13 cellular contexts compared by ENCODE assay signal in genomic region chr10:122149138-122149606, GRCh38.
A peak's percentile ranks its signal among the peaks of the same experiment; 100 is the strongest.
DNase-seq lines count a peak whose midpoint lies in the region; ATAC-seq, FAIRE-seq and TF ChIP-seq lines count a peak whose summit lies in the region.
"Had no signal": no experiment of that assay in that cellular context is flagged by ENCODE, and none has a peak within 500 bp of the region (broad histone marks: within the 10 kb centered on the region; RNA-seq: fewer than 3 reads in every experiment).

No MANE protein-coding gene starts in this region.

- CTCF ChIA-PET in IMR-90 (lab: Yijun Ruan, JAX) (no interaction called here), endothelial cell of umbilical vein (lab: Charles Lee) (interaction anchor here (1.1 to 1.7 kb wide), 6 partner anchors 9 to 97 kb away, joined by 3 to 7 read pairs (median 4); no protein-coding TSS in a partner anchor)

- H4K91ac ChIP-seq in IMR-90 (ENCODE audit: insufficient read depth, low read depth, low read length): no peak overlapping the region

- H2AK5ac ChIP-seq in IMR-90 (ENCODE audit: low read depth, low read length): 0 out of 2 replicates have a peak overlapping the region, but pooled peaks have one; percentile 9

- H3K18ac ChIP-seq in IMR-90 (ENCODE audit: low read depth, low read length): no peak overlapping the region

- TF ChIP-seq RAD21 in IMR-90 (IDR thresholded peaks at IDR 0.05; ENCODE audit: low read length): no peak

- no peak for TF ChIP-seq CTCF in IMR-90 (conservative IDR thresholded peaks at IDR 0.05; ENCODE audit: low read depth, low read length)
- TF ChIP-seq CTCF in endothelial cell of umbilical vein (IDR thresholded peaks at IDR 0.05; ENCODE audit: extremely low read depth in 1 of 2, insufficient read depth in 1 of 2, low read depth in 1 of 2, low read length in 2 of 2): no peak
- no peak for TF ChIP-seq CTCF in mucosa of descending colon (IDR thresholded peaks at IDR 0.05)
- no peak for TF ChIP-seq CTCF in suprapubic skin (IDR thresholded peaks at IDR 0.05)

- peaks cover 13% of the 10 kb centered on the region for H3K9me1 ChIP-seq in IMR-90 (ENCODE audit: insufficient read depth, low read length)
- H3K9me1 ChIP-seq in endothelial cell of umbilical vein (replicated peaks; ENCODE audit: control insufficient read depth, extremely low read depth, insufficient read depth, low read length): no peaks in the 10 kb centered on the region

- DNase-seq in IMR-90 (peak; percentile 33), endothelial cell of umbilical vein (ENCODE audit: low read depth, low spot score) (peak; percentile 22), mucosa of descending colon (peak in 1 of 3 donors; percentile 36), suprapubic skin (ENCODE audit: low spot score in 2 of 2) (peak; percentile 81 to 86), NCI-H774 (lab: John Stamatoyannopoulos, UW) (no peak), NCI-H345 (lab: John Stamatoyannopoulos, UW) (no peak), amniotic stem cell (lab: John Stamatoyannopoulos, UW) (no peak)
- DNase-seq: activated CD4-positive, alpha-beta T cell treated with anti-CD3 and anti-CD28 coated beads for 4 hours; NCI-H2227 treated with DMSO at 0.1 percent for 48 hours; stimulated activated CD4-positive, alpha-beta T cell treated with anti-CD3 and anti-CD28 coated beads, Interleukin-1b, Interleukin-23, amount 100 ng/mL, for 48 hours had no signal

- no peak overlapping the region for H2BK15ac ChIP-seq in IMR-90 (ENCODE audit: low read depth, low read length)

- no peak overlapping the region for H3K4me2 ChIP-seq in IMR-90 (ENCODE audit: low read depth, low read length)
- H3K4me2 ChIP-seq in endothelial cell of umbilical vein (ENCODE audit: insufficient read depth, low read length): no peak overlapping the region

- no CpG with 5 or more reads among the region's 12 CpGs for WGBS in IMR-90 (ENCODE audit: extremely low coverage in 2 of 2, insufficient read length in 1 of 2), 2 experiments
- WGBS in suprapubic skin: 49% methylated on average over 8 of the region's 12 CpGs

- H3K4ac ChIP-seq in IMR-90 (ENCODE audit: low read depth, low read length): peak overlapping the region; percentile 52; the same call in 1 of the 2 replicates

- no peak overlapping the region for H3K23ac ChIP-seq in IMR-90 (ENCODE audit: low read depth, low read length)

- TF ChIP-seq EP300 in suprapubic skin (IDR thresholded peaks at IDR 0.05): no peak

- H3K4me1 ChIP-seq in IMR-90 (ENCODE audit: control insufficient read depth, insufficient read depth, low read length): peaks cover 16% of the 10 kb centered on the region
- H3K4me1 ChIP-seq in endothelial cell of umbilical vein (ENCODE audit: control insufficient read depth, extremely low read depth, insufficient read depth, low read length): peaks cover 22% of the 10 kb centered on the region
- H3K4me1 ChIP-seq in mucosa of descending colon (ENCODE audit: low read depth): no peaks in the 10 kb centered on the region
- peaks cover 44% of the 10 kb centered on the region for H3K4me1 ChIP-seq in suprapubic skin

- in situ Hi-C loops in IMR-90 (cut with MboI; ENCODE audit: low sequenced_read_pairs): loop anchor here (25.0 kb wide), 1 partner anchor 1013 kb away; the partner anchor contains the start of gene BUB3

- H3K27me3 ChIP-seq in IMR-90 (ENCODE audit: control insufficient read depth, insufficient read depth, low read length) (no peaks in the 10 kb centered on the region), endothelial cell of umbilical vein (ENCODE audit: control insufficient read depth in 2 of 2, insufficient read depth in 2 of 2, low read length in 2 of 2) (no peaks in the 10 kb centered on the region), suprapubic skin (no peaks in the 10 kb centered on the region)
- H3K27me3 ChIP-seq: SJSA1 had no signal

- peaks cover 3 to 62% of the 10 kb centered on the region in 2 experiments; a peak in 3 of 4 replicates for H3K79me1 ChIP-seq in IMR-90 (ENCODE audit: low read depth in 1 of 2, low read length in 2 of 2)

- no peak overlapping the region for H3K4me3 ChIP-seq in IMR-90 (ENCODE audit: insufficient read depth, low read depth, low read length)
- H3K4me3 ChIP-seq in endothelial cell of umbilical vein (replicated peaks in 1 of 3; ENCODE audit: insufficient read depth in 1 of 3, low read depth in 1 of 3, low read length in 3 of 3): no peak overlapping the region
- no peak overlapping the region for H3K4me3 ChIP-seq in mucosa of descending colon
- no peak overlapping the region for H3K4me3 ChIP-seq in suprapubic skin
- H3K4me3 ChIP-seq: SJSA1 had no signal

- H3K79me2 ChIP-seq in endothelial cell of umbilical vein (ENCODE audit: control insufficient read depth, insufficient read depth, low read length): no peaks in the 10 kb centered on the region

- TF ChIP-seq POLR2A in IMR-90 (IDR thresholded peaks at IDR 0.05; ENCODE audit: low read depth, low read length) (no peak), endothelial cell of umbilical vein (IDR thresholded peaks at IDR 0.05; ENCODE audit: low read depth, low read length) (no peak), suprapubic skin (IDR thresholded peaks at IDR 0.05) (no peak)

- H4K20me1 ChIP-seq in IMR-90 (ENCODE audit: insufficient read depth, low read length) (peaks cover 7% of the 10 kb centered on the region; the same call in 1 of the 2 replicates), endothelial cell of umbilical vein (replicated peaks; ENCODE audit: control insufficient read depth, extremely low read depth, insufficient read depth, low read length) (no peaks in the 10 kb centered on the region)

- H3K9ac ChIP-seq in IMR-90 (ENCODE audit: low read depth, low read length): no peak overlapping the region
- peak overlapping the region; percentile 64 for H3K9ac ChIP-seq in endothelial cell of umbilical vein (replicated peaks; ENCODE audit: extremely low read depth, insufficient read depth, low read length)

- no peak overlapping the region for H3K14ac ChIP-seq in IMR-90 (replicated peaks; ENCODE audit: low read depth, low read length)

- H3K9me3 ChIP-seq in IMR-90 (ENCODE audit: control insufficient read depth, insufficient read depth, low read length): no peaks in the 10 kb centered on the region
- H3K9me3 ChIP-seq in endothelial cell of umbilical vein (replicated peaks; ENCODE audit: control insufficient read depth, insufficient read depth, low read length): no peaks in the 10 kb centered on the region
- H3K9me3 ChIP-seq in mucosa of descending colon: no peaks in the 10 kb centered on the region
- H3K9me3 ChIP-seq in suprapubic skin: no peaks in the 10 kb centered on the region
- H3K9me3 ChIP-seq: SJSA1 had no signal

- peak; percentile 19 for ATAC-seq in IMR-90 (ENCODE audit: low read depth)
- peak; percentile 14 for ATAC-seq in mucosa of descending colon
- no peak for ATAC-seq in HG03521 (IDR thresholded peaks at IDR 0.05; ENCODE audit: unreplicated experiment)
- ATAC-seq: left lobe of liver had no signal

- no peak overlapping the region for H2BK5ac ChIP-seq in IMR-90 (ENCODE audit: low read depth, low read length, poor library complexity, severe bottlenecking)

- H2AK9ac ChIP-seq in IMR-90 (replicated peaks; ENCODE audit: low read depth, low read length, poor library complexity): peak overlapping the region; percentile 2

- no peak overlapping the region for H4K8ac ChIP-seq in IMR-90 (ENCODE audit: low read depth in 2 of 2, low read length in 2 of 2)

- BruUV-seq in IMR-90 (replicated peaks; lab: Mats Ljungman, UMichigan) (no TSS peak), endothelial cell of umbilical vein (replicated peaks; lab: Mats Ljungman, UMichigan) (no TSS peak)

- H3K27ac ChIP-seq in IMR-90 (ENCODE audit: insufficient read depth, low read length): no peak overlapping the region
- H3K27ac ChIP-seq in endothelial cell of umbilical vein (ENCODE audit: insufficient read depth, low read depth, low read length): peak overlapping the region; percentile 91
- peak overlapping the region; percentile 55 for H3K27ac ChIP-seq in suprapubic skin
- H3K27ac ChIP-seq: SJSA1 had no signal

- POLR2A ChIA-PET in IMR-90 (lab: Charles Lee; ENCODE audit: unreplicated experiment) (interaction anchor here (0.8 kb wide), 1 partner anchor 37 kb away, joined by 3 read pairs; no protein-coding TSS in a partner anchor), endothelial cell of umbilical vein (lab: Charles Lee) (no interaction called here)

- no peak overlapping the region for H2BK20ac ChIP-seq in IMR-90 (ENCODE audit: low read depth, low read length)

- H3K56ac ChIP-seq in IMR-90 (ENCODE audit: extremely low read depth, insufficient read depth, low read length): no peak overlapping the region

- no peak overlapping the region for H4K5ac ChIP-seq in IMR-90 (ENCODE audit: low read depth, low read length)

- intact Hi-C loops in IMR-90 (cut with micrococcal nuclease) (no loop called here), endothelial cell of umbilical vein (cut with micrococcal nuclease) (loop anchor here (2.0 to 10.0 kb wide), 2 partner anchors 58 to 1006 kb away; partner anchors contain the start of gene BUB3), mucosa of descending colon (cut with DNase I, micrococcal nuclease) (no loop called here)

- dilution Hi-C loops in IMR-90 (cut with HindIII; ENCODE audit: low sequenced_read_pairs, unreplicated experiment): no loop called here
- dilution Hi-C loops in endothelial cell of umbilical vein (cut with MboI; ENCODE audit: extremely low pct_ligation_motif_present, low sequenced_read_pairs): no loop called here

- no peaks in the 10 kb centered on the region for H3K36me3 ChIP-seq in IMR-90 (ENCODE audit: control insufficient read depth, insufficient read depth, low read length)
- peaks cover 0 to 3% of the 10 kb centered on the region in 2 experiments for H3K36me3 ChIP-seq in endothelial cell of umbilical vein (ENCODE audit: control insufficient read depth in 2 of 2, extremely low read depth in 1 of 2, insufficient read depth in 2 of 2, low read length in 2 of 2)
- H3K36me3 ChIP-seq in mucosa of descending colon (ENCODE audit: low read depth): no peaks in the 10 kb centered on the region
- peaks cover 7% of the 10 kb centered on the region for H3K36me3 ChIP-seq in suprapubic skin

- H2AFZ ChIP-seq in IMR-90 (replicated peaks; ENCODE audit: low read length, poor library complexity): peak overlapping the region; percentile 5
- peak overlapping the region; percentile 39 for H2AFZ ChIP-seq in endothelial cell of umbilical vein (ENCODE audit: low read depth, low read length)

- no peak for FAIRE-seq in endothelial cell of umbilical vein (lab: Jason Lieb, UNC)

- 0 out of 2 replicates have a peak overlapping the region, but pooled peaks have one; percentile 40 for H2BK120ac ChIP-seq in IMR-90 (ENCODE audit: low read depth, low read length)

TF ChIP-seq in IMR-90, 13 proteins besides CTCF, POLR2A, EP300 and RAD21 (continues in another document):
- no peak for TF ChIP-seq CHD1 (IDR thresholded peaks at IDR 0.05; ENCODE audit: low read depth, low read length)
- no peak for TF ChIP-seq BHLHE40 (IDR thresholded peaks at IDR 0.05; ENCODE audit: low read depth, low read length)
- no peak for TF ChIP-seq MAFK (IDR thresholded peaks at IDR 0.05; ENCODE audit: low read depth, low read length)
- TF ChIP-seq SMC3 (IDR thresholded peaks at IDR 0.05; ENCODE audit: low read depth, low read length): no peak

TF ChIP-seq in endothelial cell of umbilical vein, 7 proteins besides CTCF, POLR2A, EP300 and RAD21 (continues in another document):
- no peak for TF ChIP-seq MAX (IDR thresholded peaks at IDR 0.05; ENCODE audit: insufficient read depth, insufficient read length)

Comparison
In these comparisons a context has a peak if more than half of its experiments do, and no peak if none do; other contexts are left out.
1. DNase-seq: peak in IMR-90 (single experiment), endothelial cell of umbilical vein (single experiment) and suprapubic skin (2 of 2); none in NCI-H774 (single experiment), NCI-H345 (single experiment) and amniotic stem cell (single experiment).